In genomic region chr5:31232273-31232888, GRCh38 we compare ENCODE assay signal across 8 cellular contexts. TPM values are rescaled to one million over a fixed set of nuclear protein-coding genes. Genes with fewer than 3 reads are reported as not detected.
DNase-seq lines count a peak whose midpoint lies in the region; ATAC-seq, FAIRE-seq and TF ChIP-seq lines count a peak whose summit lies in the region.

No MANE protein-coding gene starts in this region.

- peak; percentile 31 for DNase-seq in AG09319 (ENCODE audit: extremely low read depth, low read depth)
- DNase-seq in GM18507 (ENCODE audit: extremely low spot score, insufficient read length, low read depth) = peak; percentile 11
- DNase-seq in NCI-H2171 treated with DMSO at 0.1 percent for 48 hours (lab: John Stamatoyannopoulos, UW) = peak; percentile 48
- peak; percentile 74 for DNase-seq in amniotic stem cell (lab: John Stamatoyannopoulos, UW)
- peak; percentile 39 for DNase-seq in iPS DF 6.9 (ENCODE audit: low read depth, low spot score)
- no peak for DNase-seq in upper lobe of left lung

- H3K4me3 ChIP-seq in iPS DF 6.9 (ENCODE audit: low read length) (no peak overlapping the region), upper lobe of left lung (no peak overlapping the region)

- peak; percentile 61 for ATAC-seq in HG03045 (IDR thresholded peaks at IDR 0.05; ENCODE audit: unreplicated experiment)
- ATAC-seq in upper lobe of left lung (ENCODE audit: low FRiP score in 2 of 2) = peak in 1 of 2 donors; percentile 81
- ATAC-seq in activated CD4-positive, CD25-positive, alpha-beta regulatory T cell treated with anti-CD3 and anti-CD28 coated beads, Interleukin-2, amount 50 U/mL, for 24 hours = no peak

- TF ChIP-seq EP300 in upper lobe of left lung (IDR thresholded peaks at IDR 0.05) = no peak

- no peak for FAIRE-seq in GM18507 (lab: Jason Lieb, UNC)

- H3K4me1 ChIP-seq in iPS DF 6.9 (ENCODE audit: control insufficient read depth, insufficient read depth, low read length) = no peaks in the 10 kb centered on the region
- H3K4me1 ChIP-seq in upper lobe of left lung = no peaks in the 10 kb centered on the region

- TF ChIP-seq CTCF in AG09319 (IDR thresholded peaks at IDR 0.05; ENCODE audit: low read depth, low read length) (peak; percentile 82), upper lobe of left lung (IDR thresholded peaks at IDR 0.05) (peak in 5 of 6 experiments; percentile 11 to 40 (median 36))

- no peaks in the 10 kb centered on the region for H3K36me3 ChIP-seq in iPS DF 6.9 (ENCODE audit: control insufficient read depth, insufficient read depth, low read length)
- H3K36me3 ChIP-seq in upper lobe of left lung = no peaks in the 10 kb centered on the region

- no peak for TF ChIP-seq POLR2A in upper lobe of left lung (IDR thresholded peaks at IDR 0.05)

- H3K27ac ChIP-seq in iPS DF 6.9 (ENCODE audit: low read length) (no peak overlapping the region), upper lobe of left lung (no peak overlapping the region)

- H3K9me3 ChIP-seq in iPS DF 6.9 (ENCODE audit: control insufficient read depth, insufficient read depth, low read length) = no peaks in the 10 kb centered on the region
- no peaks in the 10 kb centered on the region for H3K9me3 ChIP-seq in upper lobe of left lung

- H3K27me3 ChIP-seq in iPS DF 6.9 (ENCODE audit: control insufficient read depth, insufficient read depth, low read length) (no peaks in the 10 kb centered on the region), upper lobe of left lung (no peaks in the 10 kb centered on the region)

- no CpG with 5 or more reads among the region's 4 CpGs for WGBS in iPS DF 6.9 (ENCODE audit: insufficient coverage, insufficient read length)
- WGBS in upper lobe of left lung, 2 donors = 0% methylated on average over 4 of the region's 4 CpGs

RNA-seq across cellular contexts. Expression of gene CDH6, which starts 38.9 kb away (rescaled TPM):
- total RNA-seq in upper lobe of left lung = 1 to 10 TPM; 1.8 to 3.6 (median 2.6) TPM

Comparison
In these comparisons a context has a peak if more than half of its experiments do, and no peak if none do; other contexts are left out.
1. DNase-seq: peak in AG09319 (single experiment), GM18507 (single experiment), NCI-H2171 treated with DMSO at 0.1 percent for 48 hours (single experiment), amniotic stem cell (single experiment) and iPS DF 6.9 (single experiment); none in upper lobe of left lung (0 of 2).